38 cellular contexts compared by ENCODE assay signal in genomic region chr13:27909378-27909777, GRCh38. TPM values are rescaled to one million over a fixed set of nuclear protein-coding genes. Genes with fewer than 3 reads are reported as not detected.
"Had no signal": no experiment of that assay in that cellular context is flagged by ENCODE, and none has a peak within 500 bp of the region (broad histone marks: within the 10 kb centered on the region; RNA-seq: fewer than 3 reads in every experiment).

No MANE protein-coding gene starts in this region.

- H3K9me3 ChIP-seq: MG63 had no signal

- H3K36me3 ChIP-seq: MG63 had no signal

- DNase-seq: Karpas-422, Kasumi-1, MG63, MM.1S, MV-4-11, NCI-H1048, NCI-H1092, NCI-H1092 treated with DMSO at 0.1 percent for 48 hours, NCI-H1105, NCI-H1105 treated with DMSO at 0.1 percent for 48 hours, NCI-H1417, NCI-H1417 treated with DMSO at 0.1 percent for 48 hours, NCI-H1436, NCI-H1436 treated with DMSO at 0.1 percent for 48 hours, NCI-H146, NCI-H1694, NCI-H1694 treated with DMSO at 0.1 percent for 48 hours, NCI-H187, NCI-H187 treated with DMSO at 0.1 percent for 48 hours, NCI-H1930, NCI-H2029, NCI-H2029 treated with DMSO at 0.1 percent for 48 hours, NCI-H2081, NCI-H2081 treated with DMSO at 0.1 percent for 48 hours, NCI-H2107, NCI-H2171, NCI-H2171 treated with DMSO at 0.1 percent for 48 hours, NCI-H2227 treated with DMSO at 0.1 percent for 48 hours, NCI-H226, NCI-H345, NCI-H446, NCI-H446 treated with DMSO at 0.1 percent for 48 hours, NCI-H510A, NCI-H510A treated with DMSO at 0.1 percent for 48 hours had no signal

- H3K4me3 ChIP-seq: MG63 had no signal

RNA-seq across cellular contexts. Expression of gene PDX1, which starts 10.4 kb away (rescaled TPM):
- total RNA-seq: LHCN-M2, M059J, NCI-H460 had no signal

RNA-seq across cellular contexts. Expression of gene CDX2, which starts 59.7 kb away (rescaled TPM):
- total RNA-seq: LHCN-M2, M059J, MCF 10A, NCI-H460 had no signal
